14 cellular contexts compared by ENCODE assay signal in the genomic region with DNA sequence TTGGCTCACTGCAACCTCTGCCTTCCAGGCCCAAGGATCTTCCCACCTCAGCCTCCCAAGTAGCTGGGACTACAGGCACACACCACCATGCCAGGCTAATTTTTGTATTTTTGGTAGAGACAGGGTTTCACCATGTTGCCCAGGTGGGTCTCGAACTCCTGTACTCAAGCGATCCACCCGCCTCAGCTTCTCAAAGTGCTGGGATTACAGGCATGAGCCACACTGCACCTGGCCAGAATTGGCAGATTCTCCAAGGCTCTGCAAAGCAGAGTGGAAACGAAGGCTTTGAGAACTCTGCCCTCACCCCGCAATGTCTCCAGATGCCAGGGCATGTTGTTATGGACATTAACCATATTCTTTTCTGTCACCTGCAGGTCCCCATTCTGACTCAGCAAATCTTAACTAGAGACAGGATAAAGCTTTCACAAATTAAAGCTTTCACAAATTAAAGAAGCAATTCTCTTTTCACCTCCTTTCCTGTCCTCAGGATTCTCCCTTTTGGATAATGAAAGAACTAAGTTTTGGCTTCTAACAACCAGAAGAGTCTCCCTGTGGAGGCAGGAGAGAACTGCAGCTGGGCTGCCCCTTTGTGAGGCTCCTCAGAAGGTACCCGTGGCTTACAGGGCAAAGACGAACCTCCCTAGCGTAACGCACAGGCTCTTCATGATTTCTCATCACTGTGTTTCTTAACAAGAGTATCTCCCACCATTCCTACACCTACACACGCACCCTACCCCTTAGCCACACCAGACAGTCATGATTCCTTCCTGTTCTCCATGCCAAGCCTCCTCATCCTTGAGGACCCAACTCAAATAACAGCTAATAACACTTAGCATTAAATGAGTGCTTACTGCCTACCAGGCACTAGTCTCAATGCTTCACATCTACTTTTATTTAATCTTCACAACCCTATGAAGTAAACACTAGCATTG. TPM values are rescaled to one million over a fixed set of nuclear protein-coding genes. Genes with fewer than 3 reads are reported as not detected.
A peak's percentile ranks its signal among the peaks of the same experiment; 100 is the strongest.
DNase-seq lines count a peak whose midpoint lies in the region; ATAC-seq, FAIRE-seq and TF ChIP-seq lines count a peak whose summit lies in the region.
"Had no signal": no experiment of that assay in that cellular context is flagged by ENCODE, and none has a peak within 500 bp of the region (broad histone marks: within the 10 kb centered on the region; RNA-seq: fewer than 3 reads in every experiment).

No MANE protein-coding gene starts in this region.

- no peak for TF ChIP-seq POLR2A in A549 (IDR thresholded peaks at IDR 0.05; ENCODE audit: low read length)

- DNase-seq in A549 (ENCODE audit: low read depth in 1 of 2, low spot score in 1 of 2) (peak in 1 of 2 experiments; percentile 18), Panc1 (ENCODE audit: low read depth, low spot score) (no peak), fibroblast of peridontal ligament (ENCODE audit: extremely low read depth) (peak; percentile 4)
- DNase-seq: NCI-H446 treated with DMSO at 0.1 percent for 48 hours, transverse colon had no signal

- H3K36me3 ChIP-seq in Panc1 (ENCODE audit: control insufficient read depth, insufficient read depth, low read length): no peaks in the 10 kb centered on the region
- H3K36me3 ChIP-seq: transverse colon had no signal

- H3K4me3 ChIP-seq in A549 (no peak overlapping the region), Panc1 (ENCODE audit: low read depth in 2 of 2, low read length in 2 of 2) (no peak overlapping the region)
- H3K4me3 ChIP-seq: transverse colon had no signal

- H3K9me3 ChIP-seq in A549 (no peaks in the 10 kb centered on the region), Panc1 (ENCODE audit: control insufficient read depth, insufficient read depth, low read depth, low read length) (no peaks in the 10 kb centered on the region)
- H3K9me3 ChIP-seq: transverse colon had no signal

- peaks cover 9% of the 10 kb centered on the region for H3K27me3 Mint-ChIP-seq in stimulated activated memory B cell treated with anti-CD40 and anti-IgM and Interleukin-4, amounts not matched to agents 10 μg/mL and 1 μg/mL and 100 μg/mL, for 72 hours
- H3K27me3 Mint-ChIP-seq: central memory CD8-positive, alpha-beta T cell had no signal

- no peaks in the 10 kb centered on the region for H3K4me1 ChIP-seq in A549
- H3K4me1 ChIP-seq in Panc1 (ENCODE audit: control insufficient read depth, insufficient read depth, low read length): no peaks in the 10 kb centered on the region

- TF ChIP-seq CTCF in A549 (IDR thresholded peaks at IDR 0.05): no peak
- TF ChIP-seq CTCF in GM12873 (IDR thresholded peaks at IDR 0.05; ENCODE audit: insufficient read depth, low read depth, low read length, missing control alignments): peak; percentile 53
- TF ChIP-seq CTCF in Panc1 (IDR thresholded peaks at IDR 0.05): peak; percentile 44

- ATAC-seq in A549 (peak; percentile 51 to 68; a peak in 4 of 6 replicates), Panc1 (no peak), GM19452 (IDR thresholded peaks at IDR 0.05; ENCODE audit: unreplicated experiment) (no peak), GM18502 (IDR thresholded peaks at IDR 0.05; ENCODE audit: poor library complexity, unreplicated experiment) (no peak), HG02678 (IDR thresholded peaks at IDR 0.05; ENCODE audit: unreplicated experiment) (no peak)
- no peak for ATAC-seq in stimulated activated memory B cell treated with anti-CD40 and anti-IgM and Interleukin-4, amounts not matched to agents 10 μg/mL and 1 μg/mL and 100 μg/mL, for 72 hours

- no peaks in the 10 kb centered on the region for H3K27me3 ChIP-seq in Panc1 (ENCODE audit: control insufficient read depth, insufficient read depth, low read length)
- H3K27me3 ChIP-seq: transverse colon had no signal

- FAIRE-seq in A549 (lab: Jason Lieb, UNC): no peak

- H3K4me3 Mint-ChIP-seq in stimulated activated memory B cell treated with anti-CD40 and anti-IgM and Interleukin-4, amounts not matched to agents 10 μg/mL and 1 μg/mL and 100 μg/mL, for 72 hours: no peak overlapping the region
- H3K4me3 Mint-ChIP-seq: CD14-positive monocyte; central memory CD8-positive, alpha-beta T cell had no signal

- H3K4me1 Mint-ChIP-seq in stimulated activated memory B cell treated with anti-CD40 and anti-IgM and Interleukin-4, amounts not matched to agents 10 μg/mL and 1 μg/mL and 100 μg/mL, for 72 hours: peaks cover 6% of the 10 kb centered on the region

- H3K27ac ChIP-seq in A549 (no peak overlapping the region), Panc1 (ENCODE audit: low read length) (no peak overlapping the region)
- H3K27ac ChIP-seq: transverse colon had no signal

- H3K27ac Mint-ChIP-seq in stimulated activated memory B cell treated with anti-CD40 and anti-IgM and Interleukin-4, amounts not matched to agents 10 μg/mL and 1 μg/mL and 100 μg/mL, for 72 hours: no peak overlapping the region
- H3K27ac Mint-ChIP-seq: IgD-negative memory B cell had no signal

- no peaks in the 10 kb centered on the region for H3K9me3 Mint-ChIP-seq in stimulated activated memory B cell treated with anti-CD40 and anti-IgM and Interleukin-4, amounts not matched to agents 10 μg/mL and 1 μg/mL and 100 μg/mL, for 72 hours
- H3K9me3 Mint-ChIP-seq: central memory CD8-positive, alpha-beta T cell; IgD-negative memory B cell had no signal

- CTCF ChIA-PET in A549 (lab: Yijun Ruan, JAX): interaction anchor here (0.8 to 18.6 kb wide), 31 partner anchors 10 to 1136 kb away, joined by 3 to 534 read pairs (median 5); partner anchors contain the start of gene POU2F1
- CTCF ChIA-PET in Panc1 (lab: Charles Lee): interaction anchor here (0.6 to 1.5 kb wide), 8 partner anchors 8 to 395 kb away, joined by 3 to 10 read pairs (median 6); partner anchors contain the start of genes POGK and POU2F1

- in situ Hi-C loops in Panc1 (cut with HindIII; ENCODE audit: low pct_unique_long_range_greater_than_20kb, low sequenced_read_pairs): no loop called here

- no peak for TF ChIP-seq RAD21 in A549 (conservative IDR thresholded peaks at IDR 0.05 in 1 of 2, IDR thresholded peaks at IDR 0.05 in 1 of 2)

- BruUV-seq in Panc1 (replicated peaks; lab: Mats Ljungman, UMichigan): no TSS peak

- intact Hi-C loops in Panc1 (cut with micrococcal nuclease; ENCODE audit: unreplicated experiment): no loop called here

- H3K36me3 Mint-ChIP-seq in stimulated activated memory B cell treated with anti-CD40 and anti-IgM and Interleukin-4, amounts not matched to agents 10 μg/mL and 1 μg/mL and 100 μg/mL, for 72 hours: no peaks in the 10 kb centered on the region
- H3K36me3 Mint-ChIP-seq: CD14-positive monocyte, IgD-negative memory B cell had no signal

- TF ChIP-seq EP300 in A549 (IDR thresholded peaks at IDR 0.05): no peak

- POLR2A ChIA-PET in A549 (lab: Yijun Ruan, JAX) (interaction anchor here (1.6 kb wide), 1 partner anchor 150 kb away, joined by 8 read pairs; no protein-coding TSS in a partner anchor), Panc1 (lab: Charles Lee) (no interaction called here)

- WGBS in A549 (ENCODE audit: missing lambda C conversion rate): 56% methylated on average over 10 of the region's 10 CpGs

- H3K4me2 ChIP-seq in A549: no peak overlapping the region

TF ChIP-seq in A549, 52 proteins besides CTCF, POLR2A, EP300 and RAD21:
- TF ChIP-seq HEYL (CRISPR knock-in tag; IDR thresholded peaks at IDR 0.05) (no peak), FOXS1 (CRISPR knock-in tag; IDR thresholded peaks at IDR 0.05) (no peak), MAFK (IDR thresholded peaks at IDR 0.05; ENCODE audit: partially characterized antibody) (peak; percentile 33), CHD2 (IDR thresholded peaks at IDR 0.05; ENCODE audit: low read length, partially characterized antibody) (no peak), RFX5 (IDR thresholded peaks at IDR 0.05) (no peak), ESRRA (IDR thresholded peaks at IDR 0.05; ENCODE audit: borderline replicate concordance, low read length) (no peak), TFCP2L1 (CRISPR knock-in tag; IDR thresholded peaks at IDR 0.05) (no peak), USF2 (IDR thresholded peaks at IDR 0.05) (no peak)
- TF ChIP-seq, protein P1, sequence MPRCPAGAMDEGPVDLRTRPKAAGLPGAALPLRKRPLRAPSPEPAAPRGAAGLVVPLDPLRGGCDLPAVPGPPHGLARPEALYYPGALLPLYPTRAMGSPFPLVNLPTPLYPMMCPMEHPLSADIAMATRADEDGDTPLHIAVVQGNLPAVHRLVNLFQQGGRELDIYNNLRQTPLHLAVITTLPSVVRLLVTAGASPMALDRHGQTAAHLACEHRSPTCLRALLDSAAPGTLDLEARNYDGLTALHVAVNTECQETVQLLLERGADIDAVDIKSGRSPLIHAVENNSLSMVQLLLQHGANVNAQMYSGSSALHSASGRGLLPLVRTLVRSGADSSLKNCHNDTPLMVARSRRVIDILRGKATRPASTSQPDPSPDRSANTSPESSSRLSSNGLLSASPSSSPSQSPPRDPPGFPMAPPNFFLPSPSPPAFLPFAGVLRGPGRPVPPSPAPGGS (IDR thresholded peaks at IDR 0.05): no peak
TF ChIP-seq in A549: peak in this region for 1.

RNA-seq across cellular contexts. Expression of gene GPA33, which starts 29.8 kb away (rescaled TPM):
- polyA plus RNA-seq in A549 (2011; rRNA removed) (not detected in 2 replicates), A549 (2017; fragmentation: RNase III; extraction: RNeasy Plus Mini Kit Qiagen cat#74134 plus additional on column Dnase treatment) (not detected in 3 replicates)
- 0.01 TPM in 1 of 2 replicates, not detected in the other for polyA plus RNA-seq in A549 (2012; cell fraction: cytosol; rRNA removed)
- not detected in 2 replicates for polyA plus RNA-seq in A549 (2012; cell fraction: nucleus; rRNA removed)
- polyA minus RNA-seq in A549 (2011; rRNA and poly(A)+ RNA removed): not detected in 2 replicates
- total RNA-seq in Panc1 (2021; ENCODE audit: unreplicated experiment): 0.18 TPM
- not detected for polyA plus RNA-seq in Panc1 (2012; ENCODE audit: insufficient read length)
- total RNA-seq: posterior vena cava had no signal

RNA-seq across cellular contexts. Expression of gene STYXL2, which starts 33.5 kb away (rescaled TPM):
- polyA plus RNA-seq in A549 (2011; rRNA removed) (not detected in 2 replicates), A549 (2017; fragmentation: RNase III; extraction: RNeasy Plus Mini Kit Qiagen cat#74134 plus additional on column Dnase treatment) (not detected in 3 replicates)
- not detected in 2 replicates for polyA plus RNA-seq in A549 (2012; cell fraction: cytosol; rRNA removed)
- 0.01 TPM in 1 of 2 replicates, not detected in the other for polyA plus RNA-seq in A549 (2012; cell fraction: nucleus; rRNA removed)
- not detected in 2 replicates for polyA minus RNA-seq in A549 (2011; rRNA and poly(A)+ RNA removed)
- not detected for total RNA-seq in Panc1 (2021; ENCODE audit: unreplicated experiment)
- polyA plus RNA-seq in Panc1 (2012; ENCODE audit: insufficient read length): not detected
- polyA plus RNA-seq: CD14-positive monocyte, IgD-negative memory B cell had no signal

Comparison
In these comparisons a context has a peak if more than half of its experiments do, and no peak if none do; other contexts are left out.
1. ATAC-seq: peak in A549 (2 of 2); none in Panc1 (single experiment), stimulated activated memory B cell treated with anti-CD40 and anti-IgM and Interleukin-4, amounts not matched to agents 10 μg/mL and 1 μg/mL and 100 μg/mL, for 72 hours (single experiment), GM19452 (single experiment), GM18502 (single experiment) and HG02678 (single experiment).